In genomic region chr3:146209371-146209770, GRCh38 we compare ENCODE assay signal across 30 cellular contexts.
"Had no signal": no experiment of that assay in that cellular context is flagged by ENCODE, and none has a peak within 500 bp of the region (broad histone marks: within the 10 kb centered on the region; RNA-seq: fewer than 3 reads in every experiment).

No MANE protein-coding gene starts in this region.

- H3K4me1 Mint-ChIP-seq: naive thymus-derived CD4-positive, alpha-beta T cell; natural killer cell; nephron progenitor cell; neural crest cell; stimulated activated memory B cell treated with anti-CD40 and anti-IgM and Interleukin-4, amounts not matched to agents 10 μg/mL and 1 μg/mL and 100 μg/mL, for 72 hours; stimulated activated naive CD8-positive, alpha-beta T cell treated with anti-CD3 and anti-CD28 coated beads, Interleukin-15, amount 100 ng/mL, for 72 hours had no signal

- H3K27ac ChIP-seq: neutrophil, parathyroid adenoma, psoas muscle, right lobe of liver, sigmoid colon, suprapubic skin, testis, tibial artery, transverse colon, upper lobe of right lung, uterus had no signal

- H3K9me3 Mint-ChIP-seq: natural killer cell; nephron progenitor cell; stimulated activated memory B cell treated with anti-CD40 and anti-IgM and Interleukin-4, amounts not matched to agents 10 μg/mL and 1 μg/mL and 100 μg/mL, for 72 hours; stimulated activated naive CD8-positive, alpha-beta T cell treated with anti-CD3 and anti-CD28 coated beads, Interleukin-15, amount 100 ng/mL, for 72 hours; type B pancreatic cell had no signal

- H3K27me3 Mint-ChIP-seq: progenitor cell of endocrine pancreas, type B pancreatic cell had no signal

- H3K4me3 ChIP-seq: psoas muscle, right lobe of liver, sigmoid colon, suprapubic skin, testis, tibial artery, transverse colon, upper lobe of right lung, uterus had no signal

- FAIRE-seq: small intestine had no signal

- H3K79me2 ChIP-seq: parathyroid adenoma had no signal

- H3K27ac Mint-ChIP-seq: naive thymus-derived CD4-positive, alpha-beta T cell; natural killer cell; nephron progenitor cell; progenitor cell of endocrine pancreas; stimulated activated memory B cell treated with anti-CD40 and anti-IgM and Interleukin-4, amounts not matched to agents 10 μg/mL and 1 μg/mL and 100 μg/mL, for 72 hours; stimulated activated naive CD8-positive, alpha-beta T cell treated with anti-CD3 and anti-CD28 coated beads, Interleukin-15, amount 100 ng/mL, for 72 hours; type B pancreatic cell had no signal

- H3K36me3 Mint-ChIP-seq: naive thymus-derived CD4-positive, alpha-beta T cell; natural killer cell; stimulated activated memory B cell treated with anti-CD40 and anti-IgM and Interleukin-4, amounts not matched to agents 10 μg/mL and 1 μg/mL and 100 μg/mL, for 72 hours; type B pancreatic cell had no signal

- ATAC-seq: naive thymus-derived CD4-positive, alpha-beta T cell; natural killer cell; psoas muscle; right cardiac atrium; right lobe of liver; stimulated activated memory B cell treated with anti-CD40 and anti-IgM and Interleukin-4, amounts not matched to agents 10 μg/mL and 1 μg/mL and 100 μg/mL, for 72 hours; stimulated activated naive CD8-positive, alpha-beta T cell treated with anti-CD3 and anti-CD28 coated beads, Interleukin-15, amount 100 ng/mL, for 72 hours; stimulated activated naive CD8-positive, alpha-beta T cell treated with anti-CD3 and anti-CD28 coated beads, Interleukin-15, Interleukin-2, amounts not matched to agents 100 U/mL and 50 U/mL, for 24 hours; upper lobe of right lung had no signal

- H3K4me3 Mint-ChIP-seq: naive thymus-derived CD4-positive, alpha-beta T cell; natural killer cell; nephron progenitor cell; neural crest cell; stimulated activated memory B cell treated with anti-CD40 and anti-IgM and Interleukin-4, amounts not matched to agents 10 μg/mL and 1 μg/mL and 100 μg/mL, for 72 hours; stimulated activated naive CD8-positive, alpha-beta T cell treated with anti-CD3 and anti-CD28 coated beads, Interleukin-15, amount 100 ng/mL, for 72 hours; type B pancreatic cell had no signal

- H3K36me3 ChIP-seq: neutrophil, uterus had no signal

- H2AFZ ChIP-seq: parathyroid adenoma had no signal

- DNase-seq: naive thymus-derived CD4-positive, alpha-beta T cell; natural killer cell; nephron progenitor cell; nucleus accumbens; posterior cingulate gyrus; psoas muscle; right cardiac atrium; right lobe of liver; sigmoid colon; small intestine; stimulated activated CD4-positive, alpha-beta T cell treated with anti-CD3 and anti-CD28 coated beads, Interleukin-1b, Interleukin-23, amount 100 ng/mL, for 48 hours; stimulated activated CD4-positive, alpha-beta T cell treated with anti-CD3 and anti-CD28 coated beads, Interleukin-4, amount 100 ng/mL, for 1 hour; stimulated activated CD4-positive, alpha-beta T cell treated with anti-CD3 and anti-CD28 coated beads, Interleukin-4, amount 100 ng/mL, for 4 hours; stimulated activated CD8-positive, alpha-beta memory T cell treated with anti-CD3 and anti-CD28 coated beads, Interleukin-4, amount 100 ng/mL, for 48 hours; stimulated activated naive CD4-positive, alpha-beta T cell; stimulated activated naive CD8-positive, alpha-beta T cell treated with anti-CD3 and anti-CD28 coated beads, Interleukin-15, amount 100 ng/mL, for 72 hours; stimulated activated naive CD8-positive, alpha-beta T cell treated with anti-CD3 and anti-CD28 coated beads, Interleukin-15, Interleukin-2, amounts not matched to agents 100 U/mL and 50 U/mL, for 24 hours; substantia nigra; testis; tibial artery; transverse colon; upper lobe of right lung; uterus had no signal

- H3K9ac ChIP-seq: parathyroid adenoma had no signal

- H3K27me3 ChIP-seq: neutrophil, right lobe of liver, sigmoid colon, suprapubic skin, testis, tibial artery, transverse colon, upper lobe of right lung, uterus had no signal

- H3K9me3 ChIP-seq: neutrophil, psoas muscle, right lobe of liver, sigmoid colon, suprapubic skin, testis, tibial artery, transverse colon, upper lobe of right lung, uterus had no signal

- H3K4me1 ChIP-seq: parathyroid adenoma, psoas muscle, right lobe of liver, sigmoid colon, suprapubic skin, testis, transverse colon, upper lobe of right lung, uterus had no signal
